In genomic region chr17:32319548-32319905, GRCh38 we compare ENCODE assay signal across 8 cellular contexts. TPM values are rescaled to one million over a fixed set of nuclear protein-coding genes. Genes with fewer than 3 reads are reported as not detected.
DNase-seq lines count a peak whose midpoint lies in the region; ATAC-seq, FAIRE-seq and TF ChIP-seq lines count a peak whose summit lies in the region.

No MANE protein-coding gene starts in this region.

- TF ChIP-seq EP300 in HepG2 (IDR thresholded peaks at IDR 0.05; ENCODE audit: low read depth in 2 of 2, low read length in 2 of 2) (peak in 1 of 2 experiments; percentile 27; a peak in 1 of 4 replicates), HepG2 (CRISPR knock-in tag; IDR thresholded peaks at IDR 0.05; ENCODE audit: borderline replicate concordance) (no peak)

- no peak overlapping the region for H2AFZ ChIP-seq in HepG2 (ENCODE audit: low read length)

- TF ChIP-seq CTCF in HepG2 (CRISPR knock-in tag; IDR thresholded peaks at IDR 0.05), result peak; percentile 94

- WGBS in HepG2 (ENCODE audit: low lambda C conversion rate), result 25% methylated on average over 4 of the region's 5 CpGs

- H3K4me3 ChIP-seq in HepG2 (replicated peaks in 1 of 3; ENCODE audit: insufficient read depth in 1 of 3, low read depth in 2 of 3, low read length in 3 of 3), result no peak overlapping the region

- BruUV-seq in HepG2 (replicated peaks; lab: Mats Ljungman, UMichigan), result no TSS peak

- no peak overlapping the region for H3K4me2 ChIP-seq in HepG2 (ENCODE audit: low read depth, low read length)

- POLR2A ChIA-PET in HEK293T (lab: Yijun Ruan, JAX) (interaction anchor here (1.9 kb wide), 1 partner anchor 23 kb away, joined by 5 read pairs; the partner anchor contains the start of gene C17orf75), HepG2 (lab: Yijun Ruan, JAX) (no interaction called here)

- CTCF ChIA-PET in HEK293T (lab: Yijun Ruan, JAX), result interaction anchor here (0.6 to 1.8 kb wide), 4 partner anchors 16 to 68 kb away, joined by 3 to 7 read pairs (median 4); no protein-coding TSS in a partner anchor
- CTCF ChIA-PET in HepG2 (lab: Yijun Ruan, JAX; ENCODE audit: low intra/inter-chr PET ratio, low total read pairs), result interaction anchor here (1.2 to 2.5 kb wide), 2 partner anchors 32 to 67 kb away, joined by 3 to 37 read pairs; no protein-coding TSS in a partner anchor

- no peaks in the 10 kb centered on the region for H4K20me1 ChIP-seq in HepG2 (ENCODE audit: insufficient read depth, low read length)

- no peaks in the 10 kb centered on the region for H3K36me3 ChIP-seq in HepG2 (replicated peaks in 1 of 2; ENCODE audit: control insufficient read depth in 1 of 2, insufficient read depth in 2 of 2, low read length in 2 of 2)

- H3K4me1 ChIP-seq in HepG2 (ENCODE audit: insufficient read depth, low read length), result peaks cover 73% of the 10 kb centered on the region

- DNase-seq in HEK293T (ENCODE audit: extremely low spot score) (peak; percentile 80), NCI-H2171 treated with DMSO at 0.1 percent for 48 hours (lab: John Stamatoyannopoulos, UW) (peak; percentile 62), cerebellum (ENCODE audit: low spot score) (peak; percentile 80), HepG2 (ENCODE audit: low spot score) (peak; percentile 59)
- peak; percentile 65 to 80 for DNase-seq in activated CD4-positive, alpha-beta T cell treated with anti-CD3 and anti-CD28 coated beads for 24 hours (ENCODE audit: low read depth in 2 of 2)
- DNase-seq in stimulated activated CD8-positive, alpha-beta memory T cell treated with anti-CD3 and anti-CD28 coated beads, Interleukin-12 subunit alpha, Interleukin-12 subunit beta, amount 100 ng/mL, for 1 hour (ENCODE audit: low read depth), result peak; percentile 52

- peak; percentile 70 for ATAC-seq in HepG2
- ATAC-seq in HG03460 (IDR thresholded peaks at IDR 0.05; ENCODE audit: unreplicated experiment), result no peak

- in situ Hi-C loops in HepG2 (cut with HindIII; ENCODE audit: extremely low pct_ligation_motif_present, low pct_unique_long_range_greater_than_20kb), result no loop called here

- no peak overlapping the region for H3K27ac ChIP-seq in HepG2 (ENCODE audit: extremely low read length, insufficient read depth, low read length)

- H3K27me3 ChIP-seq in HepG2 (ENCODE audit: control insufficient read depth in 1 of 2, insufficient read depth in 2 of 2, low read length in 2 of 2), result peaks cover 3 to 9% of the 10 kb centered on the region in 2 experiments; a peak in 4 of 5 replicates

- intact Hi-C loops in HepG2 (cut with micrococcal nuclease; ENCODE audit: unreplicated experiment), result loop anchor here (1.0 kb wide), 1 partner anchor 66 kb away; no protein-coding TSS in a partner anchor

- no peaks in the 10 kb centered on the region for H3K9me3 ChIP-seq in HepG2 (ENCODE audit: low read length)

- H3K9ac ChIP-seq in HepG2 (ENCODE audit: insufficient read depth, low read depth, low read length), result no peak overlapping the region

- no peak for TF ChIP-seq POLR2A in HepG2 (IDR thresholded peaks at IDR 0.05; ENCODE audit: insufficient read depth in 1 of 2, low read depth in 2 of 2, low read length in 2 of 2)

- H3K79me2 ChIP-seq in HepG2 (ENCODE audit: insufficient read depth, low read length), result no peaks in the 10 kb centered on the region

- FAIRE-seq in G401.6 (lab: Jason Lieb, UNC) (peak; percentile 69), HepG2 (lab: Jason Lieb, UNC) (peak; percentile 67)

- peak; percentile 94 for TF ChIP-seq RAD21 in HepG2 (CRISPR knock-in tag; IDR thresholded peaks at IDR 0.05)

TF ChIP-seq in HEK293T, 16 proteins besides CTCF, POLR2A, EP300 and RAD21:
- TF ChIP-seq HDGF (IDR thresholded peaks at IDR 0.05; ENCODE audit: borderline replicate concordance) (no peak), BHLHE40 (IDR thresholded peaks at IDR 0.05; ENCODE audit: borderline replicate concordance) (no peak), TARDBP (IDR thresholded peaks at IDR 0.05) (no peak), SP1 (IDR thresholded peaks at IDR 0.05) (no peak)

TF ChIP-seq in HepG2, 621 proteins besides CTCF, POLR2A, EP300 and RAD21 (continues in another document):
- peak; percentile 86 for TF ChIP-seq STAG1 (CRISPR knock-in tag; IDR thresholded peaks at IDR 0.05)
- TF ChIP-seq CHD4 (IDR thresholded peaks at IDR 0.05; ENCODE audit: borderline replicate concordance, low read length), result peak; percentile 87; the same call in 1 of the 2 replicates
- peak; percentile 18; the same call in 1 of the 2 replicates for TF ChIP-seq THAP11 (CRISPR knock-in tag; IDR thresholded peaks at IDR 0.05)

RNA-seq across cellular contexts. Expression of gene C17orf75, which starts 22.4 kb away (rescaled TPM):
- total RNA-seq in cerebellum (32.9 TPM), HepG2 (2016; rRNA removed; fragmentation: Illumina TruSeq; extraction: Trizol) (33.0 and 41.9 TPM in 2 replicates)
- total RNA-seq in HepG2 (2016; cell fraction: cytosol; rRNA removed; fragmentation: Illumina TruSeq; extraction: Trizol; ENCODE audit: low read depth), result 9.0 and 9.5 TPM in 2 replicates
- total RNA-seq in HepG2 (2016; cell fraction: insoluble cytoplasmic fraction; rRNA removed; fragmentation: Illumina TruSeq; extraction: Trizol), result 34.7 and 41.5 TPM in 2 replicates
- 11.8 and 12.8 TPM in 2 replicates for total RNA-seq in HepG2 (2016; cell fraction: membrane; rRNA removed; fragmentation: Illumina TruSeq; extraction: Trizol)
- total RNA-seq in HepG2 (2016; cell fraction: nucleus; rRNA removed; fragmentation: Illumina TruSeq; extraction: Trizol), result 18.9 and 25.5 TPM in 2 replicates
- polyA plus RNA-seq in HepG2 (2011; rRNA removed), result 13.4 and 16.2 TPM in 2 replicates
- 9.4 and 10.6 TPM in 2 replicates for polyA plus RNA-seq in HepG2 (2011; cell fraction: cytosol; rRNA removed)
- 14.6 and 14.9 TPM in 2 replicates for polyA plus RNA-seq in HepG2 (2011; cell fraction: nucleus; rRNA removed)
- polyA plus RNA-seq in HepG2 (2012), result 16.5 and 22.8 TPM in 2 replicates
- 4.4 and 6.4 TPM in 2 replicates for polyA plus RNA-seq in HepG2 (2016; cell fraction: cytosol; fragmentation: Illumina TruSeq; extraction: Trizol; ENCODE audit: low read depth)
- 30.1 and 31.8 TPM in 2 replicates for polyA plus RNA-seq in HepG2 (2016; cell fraction: insoluble cytoplasmic fraction; fragmentation: Illumina TruSeq; extraction: Trizol; ENCODE audit: low read depth)
- polyA plus RNA-seq in HepG2 (2016; cell fraction: membrane; fragmentation: Illumina TruSeq; extraction: Trizol; ENCODE audit: low read depth), result 6.8 and 8.1 TPM in 2 replicates
- 37.3 and 41.0 TPM in 2 replicates for polyA plus RNA-seq in HepG2 (2016; cell fraction: nucleus; fragmentation: Illumina TruSeq; extraction: Trizol; ENCODE audit: insufficient read depth, low read depth)
- 8.8 and 11.5 TPM in 2 replicates for polyA minus RNA-seq in HepG2 (2011; rRNA and poly(A)+ RNA removed; ENCODE audit: low replicate concordance)
- 6.3 and 6.9 TPM in 2 replicates for polyA minus RNA-seq in HepG2 (2011; cell fraction: cytosol; rRNA and poly(A)+ RNA removed)
- 8.2 and 15.4 TPM in 2 replicates for polyA minus RNA-seq in HepG2 (2011; cell fraction: nucleus; rRNA and poly(A)+ RNA removed)

RNA-seq across cellular contexts. Expression of gene ZNF207, which starts 30.4 kb away (rescaled TPM):
- 221 TPM for total RNA-seq in cerebellum
- 164 and 194 TPM in 2 replicates for total RNA-seq in HepG2 (2016; rRNA removed; fragmentation: Illumina TruSeq; extraction: Trizol)
- total RNA-seq in HepG2 (2016; cell fraction: cytosol; rRNA removed; fragmentation: Illumina TruSeq; extraction: Trizol; ENCODE audit: low read depth), result 40.6 and 48.2 TPM in 2 replicates
- 167 and 194 TPM in 2 replicates for total RNA-seq in HepG2 (2016; cell fraction: insoluble cytoplasmic fraction; rRNA removed; fragmentation: Illumina TruSeq; extraction: Trizol)
- total RNA-seq in HepG2 (2016; cell fraction: membrane; rRNA removed; fragmentation: Illumina TruSeq; extraction: Trizol), result 70.7 and 78.1 TPM in 2 replicates
- 198 and 199 TPM in 2 replicates for total RNA-seq in HepG2 (2016; cell fraction: nucleus; rRNA removed; fragmentation: Illumina TruSeq; extraction: Trizol)
- polyA plus RNA-seq in HepG2 (2011; rRNA removed), result 140 and 150 TPM in 2 replicates
- polyA plus RNA-seq in HepG2 (2011; cell fraction: cytosol; rRNA removed), result 114 and 115 TPM in 2 replicates
- 159 and 219 TPM in 2 replicates for polyA plus RNA-seq in HepG2 (2011; cell fraction: nucleus; rRNA removed)
- 92.3 and 112 TPM in 2 replicates for polyA plus RNA-seq in HepG2 (2012)
- polyA plus RNA-seq in HepG2 (2016; cell fraction: cytosol; fragmentation: Illumina TruSeq; extraction: Trizol; ENCODE audit: low read depth), result 18.1 and 20.9 TPM in 2 replicates
- polyA plus RNA-seq in HepG2 (2016; cell fraction: insoluble cytoplasmic fraction; fragmentation: Illumina TruSeq; extraction: Trizol; ENCODE audit: low read depth), result 223 and 226 TPM in 2 replicates
- 45.3 and 50.8 TPM in 2 replicates for polyA plus RNA-seq in HepG2 (2016; cell fraction: membrane; fragmentation: Illumina TruSeq; extraction: Trizol; ENCODE audit: low read depth)
- polyA plus RNA-seq in HepG2 (2016; cell fraction: nucleus; fragmentation: Illumina TruSeq; extraction: Trizol; ENCODE audit: insufficient read depth, low read depth), result 168 and 187 TPM in 2 replicates
- 218 and 342 TPM in 2 replicates for polyA minus RNA-seq in HepG2 (2011; rRNA and poly(A)+ RNA removed; ENCODE audit: low replicate concordance)
- 88.9 and 92.0 TPM in 2 replicates for polyA minus RNA-seq in HepG2 (2011; cell fraction: cytosol; rRNA and poly(A)+ RNA removed)
- polyA minus RNA-seq in HepG2 (2011; cell fraction: nucleus; rRNA and poly(A)+ RNA removed), result 313 and 333 TPM in 2 replicates

RNA-seq across cellular contexts. Expression of gene RHBDL3, which starts 53.9 kb away (rescaled TPM):
- total RNA-seq in cerebellum (5.0 TPM), HepG2 (2016; rRNA removed; fragmentation: Illumina TruSeq; extraction: Trizol) (0.09 TPM in 1 of 2 replicates, not detected in the other)
- 0.18 and 0.30 TPM in 2 replicates for total RNA-seq in HepG2 (2016; cell fraction: cytosol; rRNA removed; fragmentation: Illumina TruSeq; extraction: Trizol; ENCODE audit: low read depth)
- 0.11 TPM in 1 of 2 replicates, not detected in the other for total RNA-seq in HepG2 (2016; cell fraction: insoluble cytoplasmic fraction; rRNA removed; fragmentation: Illumina TruSeq; extraction: Trizol)
- total RNA-seq in HepG2 (2016; cell fraction: membrane; rRNA removed; fragmentation: Illumina TruSeq; extraction: Trizol), result 0.07 and 0.15 TPM in 2 replicates
- 0.13 and 0.19 TPM in 2 replicates for total RNA-seq in HepG2 (2016; cell fraction: nucleus; rRNA removed; fragmentation: Illumina TruSeq; extraction: Trizol)
- polyA plus RNA-seq in HepG2 (2011; rRNA removed), result 0.04 TPM in 1 of 2 replicates, not detected in the other
- 0.07 TPM in 1 of 2 replicates, not detected in the other for polyA plus RNA-seq in HepG2 (2011; cell fraction: cytosol; rRNA removed)
- not detected in 2 replicates for polyA plus RNA-seq in HepG2 (2011; cell fraction: nucleus; rRNA removed)
- polyA plus RNA-seq in HepG2 (2012), result 0.07 TPM in 1 of 2 replicates, not detected in the other
- polyA plus RNA-seq in HepG2 (2016; cell fraction: cytosol; fragmentation: Illumina TruSeq; extraction: Trizol; ENCODE audit: low read depth), result 0.24 and 0.34 TPM in 2 replicates
- polyA plus RNA-seq in HepG2 (2016; cell fraction: insoluble cytoplasmic fraction; fragmentation: Illumina TruSeq; extraction: Trizol; ENCODE audit: low read depth), result not detected in 2 replicates
- 0.19 and 0.24 TPM in 2 replicates for polyA plus RNA-seq in HepG2 (2016; cell fraction: membrane; fragmentation: Illumina TruSeq; extraction: Trizol; ENCODE audit: low read depth)
- 0.16 TPM in 1 of 2 replicates, not detected in the other for polyA plus RNA-seq in HepG2 (2016; cell fraction: nucleus; fragmentation: Illumina TruSeq; extraction: Trizol; ENCODE audit: insufficient read depth, low read depth)
- polyA minus RNA-seq in HepG2 (2011; rRNA and poly(A)+ RNA removed; ENCODE audit: low replicate concordance), result 0.07 and 0.12 TPM in 2 replicates
- not detected in 2 replicates for polyA minus RNA-seq in HepG2 (2011; cell fraction: cytosol; rRNA and poly(A)+ RNA removed)
- not detected in 2 replicates for polyA minus RNA-seq in HepG2 (2011; cell fraction: nucleus; rRNA and poly(A)+ RNA removed)
